ENCODE assay signal across 10 cellular contexts in the genomic region with DNA sequence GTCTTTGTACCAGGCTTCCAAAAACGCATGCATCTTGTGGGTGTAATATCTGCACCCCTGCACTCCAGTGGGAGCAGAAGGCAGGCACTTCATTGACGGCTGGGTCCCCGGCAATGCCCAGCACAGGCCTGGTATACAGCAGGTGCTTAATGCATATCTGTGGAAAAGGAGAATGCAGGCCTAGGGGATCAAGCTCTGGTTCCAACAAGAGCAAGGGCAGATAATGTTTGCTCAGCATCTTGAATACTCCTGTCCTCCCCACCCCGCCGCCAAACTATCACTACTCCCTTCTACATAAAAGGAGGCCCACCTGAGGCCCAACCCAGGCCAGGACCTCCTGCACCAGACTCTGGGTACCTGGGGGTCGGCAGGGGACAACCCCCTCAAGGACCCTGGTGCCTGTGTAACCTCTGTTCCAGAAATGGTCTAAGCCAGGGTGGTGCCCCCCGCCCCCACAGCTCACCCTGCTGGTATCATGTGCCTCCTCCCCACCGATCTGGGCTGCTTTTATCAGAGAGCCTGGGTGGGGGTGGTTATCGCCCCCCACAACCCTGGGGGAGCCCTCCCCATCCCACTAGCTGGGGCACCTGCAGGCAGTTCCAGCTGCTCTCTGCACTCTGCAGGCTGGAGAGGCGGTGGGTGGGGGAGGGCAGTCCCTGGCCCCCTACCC. TPM values are rescaled to one million over a fixed set of nuclear protein-coding genes. Genes with fewer than 3 reads are reported as not detected.
DNase-seq lines count a peak whose midpoint lies in the region; ATAC-seq, FAIRE-seq and TF ChIP-seq lines count a peak whose summit lies in the region.
"Had no signal": no experiment of that assay in that cellular context is flagged by ENCODE, and none has a peak within 500 bp of the region (broad histone marks: within the 10 kb centered on the region; RNA-seq: fewer than 3 reads in every experiment).

No MANE protein-coding gene starts in this region.

- H3K4me1 Mint-ChIP-seq in HFFc6 (ENCODE audit: low read depth) = peaks cover 31% of the 10 kb centered on the region
- peaks cover 21% of the 10 kb centered on the region for H3K4me1 Mint-ChIP-seq in activated naive CD8-positive, alpha-beta T cell treated with anti-CD3 and anti-CD28 coated beads, Interleukin-2, amount 10 ng/mL, durations not matched to agents 7 days and 5 days

- DNase-seq in HFFc6 (no peak), mucosa of descending colon (peak in 2 of 3 donors; percentile 59 to 64), GM19239 (ENCODE audit: insufficient read length, low spot score) (no peak), activated gamma-delta T cell treated with Interleukin-2 at 50 U/mL for 16 hours (no peak), dermis blood vessel endothelial cell (no peak)
- DNase-seq in activated naive CD8-positive, alpha-beta T cell treated with anti-CD3 and anti-CD28 coated beads, Interleukin-2, amount 10 ng/mL, durations not matched to agents 7 days and 5 days = no peak
- no peak for DNase-seq in activated CD4-positive, CD25-positive, alpha-beta regulatory T cell treated with anti-CD3 and anti-CD28 coated beads, Interleukin-2, amount 50 U/mL, for 72 hours
- DNase-seq: DMS53; effector CD4-positive, alpha-beta T cell had no signal

- peak overlapping the region; percentile 93 for H3K27ac ChIP-seq in 22Rv1

- H3K4me3 ChIP-seq in mucosa of descending colon = no peak overlapping the region

- ATAC-seq in activated naive CD8-positive, alpha-beta T cell treated with anti-CD3 and anti-CD28 coated beads, Interleukin-2, amount 10 ng/mL, durations not matched to agents 7 days and 5 days (ENCODE audit: low read depth) = no peak
- no peak for ATAC-seq in mucosa of descending colon

- H3K27ac Mint-ChIP-seq in HFFc6 = peak overlapping the region; percentile 79
- peak overlapping the region; percentile 58 for H3K27ac Mint-ChIP-seq in activated naive CD8-positive, alpha-beta T cell treated with anti-CD3 and anti-CD28 coated beads, Interleukin-2, amount 10 ng/mL, durations not matched to agents 7 days and 5 days

- no peaks in the 10 kb centered on the region for H3K9me3 ChIP-seq in mucosa of descending colon

- no peak for FAIRE-seq in GM19239 (lab: Jason Lieb, UNC)

- TF ChIP-seq CTCF in 22Rv1 (IDR thresholded peaks at IDR 0.05) = no peak
- no peak for TF ChIP-seq CTCF in HFFc6 (IDR thresholded peaks at IDR 0.05)
- no peak for TF ChIP-seq CTCF in mucosa of descending colon (IDR thresholded peaks at IDR 0.05)

- no peak overlapping the region for H3K4me3 Mint-ChIP-seq in HFFc6
- peak overlapping the region; percentile 19 for H3K4me3 Mint-ChIP-seq in activated naive CD8-positive, alpha-beta T cell treated with anti-CD3 and anti-CD28 coated beads, Interleukin-2, amount 10 ng/mL, durations not matched to agents 7 days and 5 days

- peaks cover 75% of the 10 kb centered on the region for H3K4me1 ChIP-seq in mucosa of descending colon (ENCODE audit: low read depth)

- no peaks in the 10 kb centered on the region for H3K36me3 ChIP-seq in mucosa of descending colon (ENCODE audit: low read depth)

- intact Hi-C loops in mucosa of descending colon (cut with DNase I, micrococcal nuclease) = no loop called here

- no peaks in the 10 kb centered on the region; the same call in 1 of the 2 replicates for H3K27me3 Mint-ChIP-seq in HFFc6 (ENCODE audit: insufficient read depth)
- H3K27me3 Mint-ChIP-seq in activated naive CD8-positive, alpha-beta T cell treated with anti-CD3 and anti-CD28 coated beads, Interleukin-2, amount 10 ng/mL, durations not matched to agents 7 days and 5 days = no peaks in the 10 kb centered on the region

- POLR2A ChIA-PET in activated naive CD8-positive, alpha-beta T cell treated with anti-CD3 and anti-CD28 coated beads, Interleukin-2, amount 10 ng/mL, durations not matched to agents 7 days and 5 days (lab: Charles Lee) = interaction anchor here (0.9 to 4.0 kb wide), 4 partner anchors 23 to 45 kb away, joined by 3 to 34 read pairs (median 4); a partner anchor contains a TSS

- peaks cover 7% of the 10 kb centered on the region; the same call in 1 of the 2 replicates for H3K36me3 Mint-ChIP-seq in HFFc6 (ENCODE audit: low read depth)
- no peaks in the 10 kb centered on the region for H3K36me3 Mint-ChIP-seq in activated naive CD8-positive, alpha-beta T cell treated with anti-CD3 and anti-CD28 coated beads, Interleukin-2, amount 10 ng/mL, durations not matched to agents 7 days and 5 days

- no peaks in the 10 kb centered on the region for H3K9me3 Mint-ChIP-seq in HFFc6
- no peaks in the 10 kb centered on the region for H3K9me3 Mint-ChIP-seq in activated naive CD8-positive, alpha-beta T cell treated with anti-CD3 and anti-CD28 coated beads, Interleukin-2, amount 10 ng/mL, durations not matched to agents 7 days and 5 days

RNA-seq across cellular contexts. Expression of a gene that starts 4.8 kb away (rescaled TPM):
- 10 to 100 TPM; 37.7 to 48.3 (median 41.6) TPM for total RNA-seq in HFFc6 (2021; fragmentation: NEBNext Ultra II Directional; extraction: Animal tissue kit (Norgen Biotek cat#: 25700))
- 10 to 100 TPM; 21.5 to 21.8 TPM for total RNA-seq in activated naive CD8-positive, alpha-beta T cell treated with anti-CD3 and anti-CD28 coated beads, Interleukin-2, amount 10 ng/mL, durations not matched to agents 7 days and 5 days
- total RNA-seq in mucosa of descending colon (10 to 100 TPM; 22.6 to 26.5 (median 25.6) TPM), dermis blood vessel endothelial cell (5.3 and 9.5 TPM in 2 replicates)

RNA-seq across cellular contexts. Expression of a gene that starts 10.3 kb away (rescaled TPM):
- 10 to 100 TPM; 32.9 to 38.2 (median 34.6) TPM for total RNA-seq in HFFc6 (2021; fragmentation: NEBNext Ultra II Directional; extraction: Animal tissue kit (Norgen Biotek cat#: 25700))
- total RNA-seq in activated naive CD8-positive, alpha-beta T cell treated with anti-CD3 and anti-CD28 coated beads, Interleukin-2, amount 10 ng/mL, durations not matched to agents 7 days and 5 days = 10 to 100 TPM; 57.9 to 60.4 TPM
- total RNA-seq in mucosa of descending colon (10 to 100 TPM; 45.4 to 54.3 (median 50.2) TPM), dermis blood vessel endothelial cell (8.7 and 14.0 TPM in 2 replicates)

RNA-seq across cellular contexts. Expression of a gene that starts 26.7 kb away (rescaled TPM):
- 10 to 100 TPM; 61.0 to 80.0 (median 67.9) TPM for total RNA-seq in HFFc6 (2021; fragmentation: NEBNext Ultra II Directional; extraction: Animal tissue kit (Norgen Biotek cat#: 25700))
- total RNA-seq in activated naive CD8-positive, alpha-beta T cell treated with anti-CD3 and anti-CD28 coated beads, Interleukin-2, amount 10 ng/mL, durations not matched to agents 7 days and 5 days = 100 to 1,000 TPM; 185 to 194 TPM
- 10 to 100 TPM; 60.9 to 65.8 (median 65.8) TPM for total RNA-seq in mucosa of descending colon
- 111 and 142 TPM in 2 replicates for total RNA-seq in dermis blood vessel endothelial cell

RNA-seq across cellular contexts. Expression of a gene that starts 46.5 kb away (rescaled TPM):
- 1 to 10 TPM; 4.9 to 8.8 (median 7.6) TPM for total RNA-seq in HFFc6 (2021; fragmentation: NEBNext Ultra II Directional; extraction: Animal tissue kit (Norgen Biotek cat#: 25700))
- 10 to 100 TPM; 17.0 to 18.6 TPM for total RNA-seq in activated naive CD8-positive, alpha-beta T cell treated with anti-CD3 and anti-CD28 coated beads, Interleukin-2, amount 10 ng/mL, durations not matched to agents 7 days and 5 days
- total RNA-seq in mucosa of descending colon (1 to 10 TPM in 1 of 3 donors, under 1 TPM in 2; 0.55 to 1.2 (median 0.80) TPM), dermis blood vessel endothelial cell (0.85 and 1.2 TPM in 2 replicates)

RNA-seq across cellular contexts. Expression of a gene that starts 46.7 kb away (rescaled TPM):
- total RNA-seq in HFFc6 (2021; fragmentation: NEBNext Ultra II Directional; extraction: Animal tissue kit (Norgen Biotek cat#: 25700)) = 1 to 10 TPM; 2.3 to 4.2 (median 3.0) TPM
- total RNA-seq in activated naive CD8-positive, alpha-beta T cell treated with anti-CD3 and anti-CD28 coated beads, Interleukin-2, amount 10 ng/mL, durations not matched to agents 7 days and 5 days = 1 to 10 TPM; 7.6 to 9.3 TPM
- total RNA-seq in mucosa of descending colon (10 to 100 TPM; 12.5 to 21.9 (median 19.6) TPM), dermis blood vessel endothelial cell (5.8 and 6.2 TPM in 2 replicates)

Comparison
In these comparisons a context has a peak if more than half of its experiments do, and no peak if none do; other contexts are left out.
1. DNase-seq: peak in mucosa of descending colon (2 of 3); none in HFFc6 (single experiment), activated naive CD8-positive, alpha-beta T cell treated with anti-CD3 and anti-CD28 coated beads, Interleukin-2, amount 10 ng/mL, durations not matched to agents 7 days and 5 days (single experiment), GM19239 (single experiment), activated CD4-positive, CD25-positive, alpha-beta regulatory T cell treated with anti-CD3 and anti-CD28 coated beads, Interleukin-2, amount 50 U/mL, for 72 hours (single experiment), activated gamma-delta T cell treated with Interleukin-2 at 50 U/mL for 16 hours (single experiment) and dermis blood vessel endothelial cell (single experiment).